Comparison of ENCODE assay signal across 8 cellular contexts in the genomic region with DNA sequence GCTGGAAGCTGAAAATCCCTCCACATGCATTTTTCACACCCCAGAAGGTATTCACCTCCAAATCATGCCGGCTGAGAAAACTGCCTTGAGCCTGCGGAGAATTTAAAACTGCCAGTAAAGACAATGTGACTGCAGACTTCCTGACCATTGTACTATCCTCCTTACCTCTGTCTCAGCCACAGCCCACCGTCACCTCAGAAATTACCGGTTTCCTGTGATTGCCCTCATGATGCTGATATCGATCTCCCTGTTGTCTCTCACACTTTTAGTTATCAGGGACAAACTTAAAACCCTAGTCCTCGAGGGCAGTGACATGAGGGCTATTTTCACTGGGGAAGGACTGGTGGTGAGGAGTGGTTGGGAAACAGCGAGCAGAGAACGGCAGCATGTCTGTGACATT. TPM values are rescaled to one million over a fixed set of nuclear protein-coding genes. Genes with fewer than 3 reads are reported as not detected.
"Had no signal": no experiment of that assay in that cellular context is flagged by ENCODE, and none has a peak within 500 bp of the region (broad histone marks: within the 10 kb centered on the region; RNA-seq: fewer than 3 reads in every experiment).

No MANE protein-coding gene starts in this region.

- H3K4me3 Mint-ChIP-seq: GM23338, H9, IgD-negative memory B cell had no signal

- ATAC-seq: GM23338, K562 had no signal

- H3K36me3 Mint-ChIP-seq: IgD-negative memory B cell had no signal

- DNase-seq: H9, HCEC 1CT, KG1 had no signal

- H3K4me1 Mint-ChIP-seq: IgD-negative memory B cell had no signal

- H3K27ac Mint-ChIP-seq: GM23338, H9, IgD-negative memory B cell had no signal

- H3K9me3 Mint-ChIP-seq: GM23338, H9, IgD-negative memory B cell had no signal

- H3K4me3 ChIP-seq: GM23338, K562 had no signal

RNA-seq across cellular contexts. Expression of gene FOXQ1, which starts 30.2 kb away (rescaled TPM):
- total RNA-seq: GM23338, H1, HT1080, K562 had no signal
- polyA plus RNA-seq: GM23338, IgD-negative memory B cell, K562 had no signal
